8 cellular contexts compared by ENCODE assay signal in the genomic region with DNA sequence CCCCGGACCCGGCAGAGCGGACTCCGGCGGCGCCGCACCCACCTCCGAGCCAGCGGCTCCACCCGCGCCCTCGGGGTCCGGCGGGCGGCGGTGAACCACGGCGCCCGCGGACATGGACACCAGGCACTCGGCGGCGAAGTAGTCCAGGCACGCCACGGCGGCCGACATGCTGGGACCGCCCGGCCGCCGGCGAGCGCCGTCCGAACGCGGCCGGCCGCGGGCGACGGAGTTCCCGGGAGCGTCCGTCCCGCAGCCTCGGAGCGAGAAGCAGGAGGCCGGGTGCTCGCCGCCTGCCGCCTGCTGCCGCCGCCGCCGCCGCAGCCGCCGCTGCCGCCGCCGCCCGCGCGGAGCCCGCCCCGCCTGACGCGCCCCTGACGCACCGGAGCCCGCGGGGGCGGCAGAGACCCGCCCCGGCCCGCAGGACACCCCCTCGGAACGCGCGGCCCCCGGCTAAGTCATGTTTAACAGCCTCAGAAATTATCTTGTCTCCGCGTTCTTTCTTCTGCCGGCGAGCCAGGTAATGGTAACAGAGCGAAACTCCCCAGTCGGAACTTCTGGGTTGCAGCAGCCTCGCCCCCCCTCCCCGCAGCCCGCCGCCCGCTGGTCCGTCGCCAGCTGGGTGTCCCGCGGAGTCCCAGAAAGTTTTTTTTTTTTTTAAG. TPM values are rescaled to one million over a fixed set of nuclear protein-coding genes. Genes with fewer than 3 reads are reported as not detected.
A peak's percentile ranks its signal among the peaks of the same experiment; 100 is the strongest.
DNase-seq lines count a peak whose midpoint lies in the region; TF ChIP-seq lines count a peak whose summit lies in the region.

Gene KLF14, minus strand, starts transcription at position 342 of the 659 bp plus-strand sequence. Its CDS starts 174 bp downstream, at position 168.

- CTCF ChIA-PET in PC-9 (lab: Charles Lee) = interaction anchor here (0.6 kb wide), 1 partner anchor 35 kb away, joined by 4 read pairs; no protein-coding TSS in a partner anchor

- peaks cover 13 to 38% (median 16%) of the 10 kb centered on the region in 6 donors for H3K9me3 Mint-ChIP-seq in immature natural killer cell

- no peaks in the 10 kb centered on the region for H4K20me1 ChIP-seq in PC-9 (ENCODE audit: insufficient read depth)

- POLR2A ChIA-PET in PC-9 (lab: Charles Lee; ENCODE audit: unreplicated experiment) = no interaction called here

- peak within 1 kb of the TSS in 1 of 6 donors; percentile 45 for H3K27ac Mint-ChIP-seq in immature natural killer cell

- peak within 1 kb of the TSS; percentile 83 to 93 (median 89) for H3K4me3 Mint-ChIP-seq in immature natural killer cell

- H3K4me2 ChIP-seq in PC-9 = peak within 1 kb of the TSS; percentile 65

- no peak within 1 kb of the TSS for H3K27ac ChIP-seq in PC-9

- no peaks in the 10 kb centered on the region for H3K79me2 ChIP-seq in PC-9 (ENCODE audit: low read depth)

- no peaks in the 10 kb centered on the region for H3F3A ChIP-seq in PC-9 (ENCODE audit: insufficient read depth, low read depth)

- H3K27me3 ChIP-seq in PC-9 (ENCODE audit: insufficient read depth, low read depth) = no peaks in the 10 kb centered on the region
- peaks cover 13% of the 10 kb centered on the region for H3K27me3 ChIP-seq in adipocyte (replicated peaks; ENCODE audit: control insufficient read depth, insufficient read depth, low read length)

- H3K9me3 ChIP-seq in PC-9 (ENCODE audit: insufficient read depth, low read depth) (no peaks in the 10 kb centered on the region), adipocyte (ENCODE audit: control insufficient read depth, low read length) (peaks cover 47% of the 10 kb centered on the region)

- BruUV-seq in PC-9 (replicated peaks; lab: Mats Ljungman, UMichigan) = no TSS peak

- TF ChIP-seq CTCF in PC-9 (conservative IDR thresholded peaks at IDR 0.05) = no peak

- H3K27me3 Mint-ChIP-seq in immature natural killer cell (ENCODE audit: low read depth in 3 of 3) = peaks cover 33 to 57% (median 39%) of the 10 kb centered on the region in 3 donors

- peaks cover 0 to 3% (median 0%) of the 10 kb centered on the region in 3 donors for H3K36me3 Mint-ChIP-seq in immature natural killer cell

- no peaks in the 10 kb centered on the region for H3K36me3 ChIP-seq in PC-9 (ENCODE audit: low read depth)
- no peaks in the 10 kb centered on the region for H3K36me3 ChIP-seq in adipocyte (ENCODE audit: control insufficient read depth, insufficient read depth, low read length, severe bottlenecking)

- intact Hi-C loops in PC-9 (cut with micrococcal nuclease; ENCODE audit: unreplicated experiment) = no loop called here

- peaks cover 6% of the 10 kb centered on the region; the same call in 1 of the 2 replicates for H3K4me1 ChIP-seq in PC-9 (replicated peaks; ENCODE audit: insufficient read depth)
- H3K4me1 ChIP-seq in adipocyte (ENCODE audit: control insufficient read depth, insufficient read depth, low read length) = no peaks in the 10 kb centered on the region

- H3K9me2 ChIP-seq in PC-9 (ENCODE audit: insufficient read depth) = no peaks in the 10 kb centered on the region

- peak within 1 kb of the TSS; percentile 50 for H2AFZ ChIP-seq in PC-9

- DNase-seq in activated gamma-delta T cell (lab: John Stamatoyannopoulos, UW) (peak; percentile 14), activated gamma-delta T cell treated with Interleukin-2 at 50 U/mL for 16 hours (no peak), PC-9 (peak; percentile 23 to 30), adipocyte (ENCODE audit: low read depth) (peak; percentile 53), immature natural killer cell (peak; percentile 26 to 28 (median 27)), medulla oblongata (ENCODE audit: extremely low spot score) (no peak), NCI-H524 (lab: John Stamatoyannopoulos, UW) (no peak)
- peak; percentile 10 to 12 for DNase-seq in stimulated activated CD4-positive, alpha-beta T cell treated with anti-CD3 and anti-CD28 coated beads, Interleukin-4, amount 100 ng/mL, for 48 hours (ENCODE audit: low read depth in 2 of 2)

- H3K4me3 ChIP-seq in PC-9 (peak within 1 kb of the TSS; percentile 48), adipocyte (ENCODE audit: low read length) (peak within 1 kb of the TSS; percentile 86)

- H3K9ac ChIP-seq in adipocyte (ENCODE audit: low read length) = peak within 1 kb of the TSS; percentile 71

- H3K4me1 Mint-ChIP-seq in immature natural killer cell = peaks cover 12% of the 10 kb centered on the region in 2 donors

RNA-seq across cellular contexts. Expression of gene KLF14, which starts in this region (rescaled TPM):
- total RNA-seq in PC-9 (2021) = not detected in 2 replicates
- polyA plus RNA-seq in immature natural killer cell = not detected

Comparison
In these comparisons a context has a peak if more than half of its experiments do, and no peak if none do; other contexts are left out.
1. DNase-seq: peak in activated gamma-delta T cell (single experiment), adipocyte (single experiment) and stimulated activated CD4-positive, alpha-beta T cell treated with anti-CD3 and anti-CD28 coated beads, Interleukin-4, amount 100 ng/mL, for 48 hours (2 of 2); none in activated gamma-delta T cell treated with Interleukin-2 at 50 U/mL for 16 hours (single experiment), medulla oblongata (single experiment) and NCI-H524 (0 of 2).
2. Peak in DNase-seq, H3K4me3 ChIP-seq and H3K4me2 ChIP-seq in PC-9; RNA of the gene not detected or under 1 TPM.
3. Peak in DNase-seq in immature natural killer cell; RNA of the gene not detected or under 1 TPM.